In the genomic region with DNA sequence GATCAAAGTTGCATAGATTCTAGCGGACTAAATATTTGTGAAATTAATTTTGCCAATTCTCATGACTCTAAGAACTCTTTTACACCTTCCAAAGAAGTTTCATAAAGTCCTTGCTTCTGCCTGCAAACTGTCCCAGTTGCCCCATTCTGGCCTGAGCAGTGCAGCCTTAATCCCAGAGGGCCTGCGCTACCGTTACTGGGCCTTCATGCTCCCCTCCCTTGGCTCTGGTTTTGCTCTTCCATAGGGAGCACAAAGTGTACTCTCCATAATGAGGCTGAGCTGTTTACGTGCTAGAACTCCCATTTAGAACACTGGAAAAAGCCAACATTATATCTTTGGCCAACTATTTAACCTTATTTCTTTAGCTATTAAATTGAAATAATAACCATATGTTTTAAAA, we compare ENCODE assay signal across 13 cellular contexts. TPM values are rescaled to one million over a fixed set of nuclear protein-coding genes. Genes with fewer than 3 reads are reported as not detected.
DNase-seq lines count a peak whose midpoint lies in the region; ATAC-seq and TF ChIP-seq lines count a peak whose summit lies in the region.
"Had no signal": no experiment of that assay in that cellular context is flagged by ENCODE, and none has a peak within 500 bp of the region (broad histone marks: within the 10 kb centered on the region; RNA-seq: fewer than 3 reads in every experiment).

No MANE protein-coding gene starts in this region.

- H3K36me3 Mint-ChIP-seq in activated naive CD4-positive, alpha-beta T cell treated with anti-CD3 and anti-CD28 coated beads, Interleukin-2, amount 10 ng/mL, durations not matched to agents 7 days and 5 days: peaks cover 26% of the 10 kb centered on the region
- H3K36me3 Mint-ChIP-seq in activated CD8-positive, alpha-beta T cell treated with anti-CD3 and anti-CD28 coated beads, Interleukin-2, amount 10 ng/mL, durations not matched to agents 7 days and 5 days (ENCODE audit: low read depth): peaks cover 9% of the 10 kb centered on the region

- H3K4me2 ChIP-seq in hepatocyte: peak overlapping the region; percentile 86

- H3K4me3 ChIP-seq in hepatocyte (no peak overlapping the region), testis (peak overlapping the region in 1 of 2 donors; percentile 91)

- H3K79me2 ChIP-seq in hepatocyte: peaks cover 58% of the 10 kb centered on the region

- DNase-seq in activated naive CD4-positive, alpha-beta T cell treated with anti-CD3 and anti-CD28 coated beads, Interleukin-2, amount 10 ng/mL, durations not matched to agents 7 days and 5 days: no peak
- DNase-seq in activated naive CD4-positive, alpha-beta T cell (lab: John Stamatoyannopoulos, UW): no peak
- no peak for DNase-seq in activated CD8-positive, alpha-beta T cell treated with anti-CD3 and anti-CD28 coated beads, Interleukin-2, amount 10 ng/mL, durations not matched to agents 7 days and 5 days
- DNase-seq in hepatocyte (ENCODE audit: low spot score): no peak
- DNase-seq in testis: peak; percentile 76
- DNase-seq in NCI-H1105 treated with DMSO at 0.1 percent for 48 hours (lab: John Stamatoyannopoulos, UW): no peak
- DNase-seq: effector CD8-positive, alpha-beta T cell; IMR-90; NCI-H2081; OCI-M1 had no signal

- H3K4me1 ChIP-seq in hepatocyte (ENCODE audit: insufficient read depth) (peaks cover 12% of the 10 kb centered on the region), testis (peaks cover 22% of the 10 kb centered on the region)

- POLR2A ChIA-PET in activated CD8-positive, alpha-beta T cell treated with anti-CD3 and anti-CD28 coated beads, Interleukin-2, amount 10 ng/mL, durations not matched to agents 7 days and 5 days (lab: Charles Lee): interaction anchor here (10.0 kb wide), 1 partner anchor 21 kb away, joined by 156 read pairs; a partner anchor contains a TSS

- H3K9me3 Mint-ChIP-seq in activated naive CD4-positive, alpha-beta T cell treated with anti-CD3 and anti-CD28 coated beads, Interleukin-2, amount 10 ng/mL, durations not matched to agents 7 days and 5 days: no peaks in the 10 kb centered on the region
- H3K9me3 Mint-ChIP-seq in activated CD8-positive, alpha-beta T cell treated with anti-CD3 and anti-CD28 coated beads, Interleukin-2, amount 10 ng/mL, durations not matched to agents 7 days and 5 days (ENCODE audit: insufficient read depth): no peaks in the 10 kb centered on the region
- H3K9me3 Mint-ChIP-seq: GM23338 had no signal

- CTCF ChIA-PET in activated naive CD4-positive, alpha-beta T cell treated with anti-CD3 and anti-CD28 coated beads, Interleukin-2, amount 10 ng/mL, durations not matched to agents 7 days and 5 days (lab: Charles Lee): interaction anchor here (0.8 to 2.0 kb wide), 3 partner anchors 21 to 28 kb away, joined by 3 to 8 read pairs (median 7); no protein-coding TSS in a partner anchor
- CTCF ChIA-PET in activated CD8-positive, alpha-beta T cell treated with anti-CD3 and anti-CD28 coated beads, Interleukin-2, amount 10 ng/mL, durations not matched to agents 7 days and 5 days (lab: Charles Lee): interaction anchor here (4.0 kb wide), 1 partner anchor 22 kb away, joined by 36 read pairs; a partner anchor contains a TSS

- WGBS in hepatocyte (ENCODE audit: low lambda C conversion rate, missing lambda C conversion rate): 92% methylated on average over 4 of the region's 4 CpGs
- 10% methylated on average over 4 of the region's 4 CpGs for WGBS in testis, 2 donors

- H3K27ac Mint-ChIP-seq in activated naive CD4-positive, alpha-beta T cell treated with anti-CD3 and anti-CD28 coated beads, Interleukin-2, amount 10 ng/mL, durations not matched to agents 7 days and 5 days: peak overlapping the region; percentile 97
- H3K27ac Mint-ChIP-seq in activated CD8-positive, alpha-beta T cell treated with anti-CD3 and anti-CD28 coated beads, Interleukin-2, amount 10 ng/mL, durations not matched to agents 7 days and 5 days: peak overlapping the region; percentile 35

- TF ChIP-seq CTCF in hepatocyte (IDR thresholded peaks at IDR 0.05; ENCODE audit: poor library complexity) (no peak), testis (IDR thresholded peaks at IDR 0.05) (no peak)

- H3K4me1 Mint-ChIP-seq in activated naive CD4-positive, alpha-beta T cell treated with anti-CD3 and anti-CD28 coated beads, Interleukin-2, amount 10 ng/mL, durations not matched to agents 7 days and 5 days: peaks cover 67% of the 10 kb centered on the region
- peaks cover 56% of the 10 kb centered on the region for H3K4me1 Mint-ChIP-seq in activated CD8-positive, alpha-beta T cell treated with anti-CD3 and anti-CD28 coated beads, Interleukin-2, amount 10 ng/mL, durations not matched to agents 7 days and 5 days (ENCODE audit: low read depth)

- H2AFZ ChIP-seq in hepatocyte: no peak overlapping the region
- H2AFZ ChIP-seq: GM23338 had no signal

- ATAC-seq in activated CD8-positive, alpha-beta T cell treated with anti-CD3 and anti-CD28 coated beads, Interleukin-2, amount 10 ng/mL, durations not matched to agents 7 days and 5 days: no peak
- ATAC-seq in GM21737 (IDR thresholded peaks at IDR 0.05; ENCODE audit: unreplicated experiment) (no peak), HG03039 (IDR thresholded peaks at IDR 0.05; ENCODE audit: unreplicated experiment) (no peak)
- ATAC-seq: GM23338 had no signal

- H3K27ac ChIP-seq in hepatocyte: peak overlapping the region; percentile 98
- peak overlapping the region; percentile 98 for H3K27ac ChIP-seq in testis

- no peak for TF ChIP-seq POLR2A in testis (IDR thresholded peaks at IDR 0.05)

- peak overlapping the region; percentile 92 for H3K4me3 Mint-ChIP-seq in activated naive CD4-positive, alpha-beta T cell treated with anti-CD3 and anti-CD28 coated beads, Interleukin-2, amount 10 ng/mL, durations not matched to agents 7 days and 5 days
- H3K4me3 Mint-ChIP-seq in activated CD8-positive, alpha-beta T cell treated with anti-CD3 and anti-CD28 coated beads, Interleukin-2, amount 10 ng/mL, durations not matched to agents 7 days and 5 days: peak overlapping the region; percentile 91

- H3K27me3 ChIP-seq in hepatocyte (no peaks in the 10 kb centered on the region), testis (no peaks in the 10 kb centered on the region)

- H3K9me3 ChIP-seq in hepatocyte (ENCODE audit: low read depth): no peaks in the 10 kb centered on the region
- no peaks in the 10 kb centered on the region for H3K9me3 ChIP-seq in testis

- H3K27me3 Mint-ChIP-seq in activated naive CD4-positive, alpha-beta T cell treated with anti-CD3 and anti-CD28 coated beads, Interleukin-2, amount 10 ng/mL, durations not matched to agents 7 days and 5 days: no peaks in the 10 kb centered on the region
- H3K27me3 Mint-ChIP-seq in activated CD8-positive, alpha-beta T cell treated with anti-CD3 and anti-CD28 coated beads, Interleukin-2, amount 10 ng/mL, durations not matched to agents 7 days and 5 days (ENCODE audit: low read depth): no peaks in the 10 kb centered on the region

- H3K36me3 ChIP-seq in hepatocyte (replicated peaks; ENCODE audit: insufficient read depth, low read depth) (no peaks in the 10 kb centered on the region), testis (ENCODE audit: low read depth, missing control alignments) (no peaks in the 10 kb centered on the region)

- intact Hi-C loops in testis (cut with DNase I; ENCODE audit: low total_unique reads): no loop called here

- H4K20me1 ChIP-seq in hepatocyte (ENCODE audit: insufficient read depth, poor library complexity, severe bottlenecking): no peaks in the 10 kb centered on the region

- no peaks in the 10 kb centered on the region for H3K9me2 ChIP-seq in hepatocyte (replicated peaks; ENCODE audit: insufficient read depth)

RNA-seq across cellular contexts. Expression of a gene that starts 2.1 kb away (rescaled TPM):
- total RNA-seq in activated CD8-positive, alpha-beta T cell treated with anti-CD3 and anti-CD28 coated beads, Interleukin-2, amount 10 ng/mL, durations not matched to agents 7 days and 5 days: 10 to 100 TPM; 39.9 to 44.7 TPM
- total RNA-seq in hepatocyte (66.7 and 82.3 TPM in 2 replicates), testis (100 to 1,000 TPM in 1 of 2 donors, 10 to 100 TPM in 1; 87.6 to 141 TPM)
- polyA plus RNA-seq in hepatocyte (58.0 and 71.6 TPM in 2 replicates), testis (ENCODE audit: insufficient read depth, low read depth, low replicate concordance) (94.2 TPM)

RNA-seq across cellular contexts. Expression of a gene that starts 23.9 kb away (rescaled TPM):
- 100 to 1,000 TPM; 227 to 233 TPM for total RNA-seq in activated CD8-positive, alpha-beta T cell treated with anti-CD3 and anti-CD28 coated beads, Interleukin-2, amount 10 ng/mL, durations not matched to agents 7 days and 5 days
- total RNA-seq in hepatocyte: 63.2 and 77.1 TPM in 2 replicates
- 104 and 121 TPM in 2 replicates for polyA plus RNA-seq in hepatocyte
- total RNA-seq in testis: 10 to 100 TPM; 73.2 to 75.7 TPM
- polyA plus RNA-seq in testis (ENCODE audit: insufficient read depth, low read depth, low replicate concordance): 82.6 TPM
